ENCODE assay signal across 13 cellular contexts in genomic region chr18:36352384-36352783, GRCh38. TPM values are rescaled to one million over a fixed set of nuclear protein-coding genes. Genes with fewer than 3 reads are reported as not detected.
DNase-seq lines count a peak whose midpoint lies in the region; ATAC-seq and TF ChIP-seq lines count a peak whose summit lies in the region.
"Had no signal": no experiment of that assay in that cellular context is flagged by ENCODE, and none has a peak within 500 bp of the region (broad histone marks: within the 10 kb centered on the region; RNA-seq: fewer than 3 reads in every experiment).

No MANE protein-coding gene starts in this region.

- H3K36me3 ChIP-seq in testis (ENCODE audit: low read depth, missing control alignments), result no peaks in the 10 kb centered on the region
- H3K36me3 ChIP-seq: uterus had no signal

- 36 to 67% methylated on average over 3 of the region's 3 CpGs for WGBS in testis, 2 donors

- TF ChIP-seq POLR2A in testis (IDR thresholded peaks at IDR 0.05), result no peak

- no peaks in the 10 kb centered on the region for H3K9me3 ChIP-seq in testis
- H3K9me3 ChIP-seq: HAP-1, uterus had no signal

- no peaks in the 10 kb centered on the region for H3K4me1 ChIP-seq in testis
- H3K4me1 ChIP-seq: HAP-1, uterus had no signal

- intact Hi-C loops in testis (cut with DNase I; ENCODE audit: low total_unique reads), result no loop called here

- ATAC-seq in SK-N-SH treated with all-trans-retinoic acid at 6 μM for 48 hours (peak; percentile 89), HG02938 (IDR thresholded peaks at IDR 0.05; ENCODE audit: unreplicated experiment) (no peak)

- H3K27ac ChIP-seq in testis, result no peak overlapping the region
- H3K27ac ChIP-seq: uterus had no signal

- no peaks in the 10 kb centered on the region for H3K27me3 ChIP-seq in testis
- H3K27me3 ChIP-seq: uterus had no signal

- TF ChIP-seq CTCF in fibroblast of villous mesenchyme (IDR thresholded peaks at IDR 0.05; ENCODE audit: insufficient read depth, low read depth, low read length), result no peak
- no peak for TF ChIP-seq CTCF in testis (IDR thresholded peaks at IDR 0.05)

- H3K4me3 ChIP-seq in fibroblast of villous mesenchyme (ENCODE audit: low read depth, low read length) (no peak overlapping the region), testis (no peak overlapping the region)
- H3K4me3 ChIP-seq: HAP-1, uterus had no signal

- DNase-seq in NCI-H2227 treated with DMSO at 0.1 percent for 48 hours (lab: John Stamatoyannopoulos, UW) (peak; percentile 1), NCI-H2227 (lab: John Stamatoyannopoulos, UW; ENCODE audit: unreplicated experiment) (no peak), fibroblast of villous mesenchyme (ENCODE audit: low read depth) (peak; percentile 44), testis (peak; percentile 66), DMS114 treated with DMSO at 0.1 percent for 48 hours (lab: John Stamatoyannopoulos, UW; ENCODE audit: unreplicated experiment) (no peak)
- DNase-seq in activated CD8-positive, alpha-beta memory T cell treated with anti-CD3 and anti-CD28 coated beads for 24 hours, result no peak
- DNase-seq: activated gamma-delta T cell treated with Interleukin-2 at 50 U/mL for 16 hours, AML-193, NCI-H748 treated with DMSO at 0.1 percent for 48 hours, uterus had no signal

TF ChIP-seq in SK-N-SH treated with all-trans-retinoic acid at 6 μM for 48 hours, 23 proteins besides CTCF, POLR2A, EP300 and RAD21:
- no peak for TF ChIP-seq BACH2 (CRISPR knock-in tag; IDR thresholded peaks at IDR 0.05; ENCODE audit: borderline replicate concordance)
- TF ChIP-seq ESRRG (CRISPR knock-in tag; IDR thresholded peaks at IDR 0.05), result no peak
- no peak for TF ChIP-seq CSRNP3 (CRISPR knock-in tag; IDR thresholded peaks at IDR 0.05)
- TF ChIP-seq CSDC2 (CRISPR knock-in tag; IDR thresholded peaks at IDR 0.05), result no peak
- no peak for TF ChIP-seq ISL1 (CRISPR knock-in tag; IDR thresholded peaks at IDR 0.05)
- TF ChIP-seq PPARA (CRISPR knock-in tag; IDR thresholded peaks at IDR 0.05; ENCODE audit: borderline replicate concordance), result no peak
- TF ChIP-seq ZFP3 (CRISPR knock-in tag; IDR thresholded peaks at IDR 0.05), result no peak
- no peak for TF ChIP-seq ZC3H10 (CRISPR knock-in tag; IDR thresholded peaks at IDR 0.05)
- no peak for TF ChIP-seq PATZ1 (CRISPR knock-in tag; IDR thresholded peaks at IDR 0.05; ENCODE audit: borderline replicate concordance)
- no peak for TF ChIP-seq GLIS3 (CRISPR knock-in tag; IDR thresholded peaks at IDR 0.05)
- TF ChIP-seq ARNTL (CRISPR knock-in tag; IDR thresholded peaks at IDR 0.05; ENCODE audit: borderline replicate concordance, low read depth), result no peak
- TF ChIP-seq POU6F1 (CRISPR knock-in tag; IDR thresholded peaks at IDR 0.05; ENCODE audit: borderline replicate concordance, low read depth), result no peak
- TF ChIP-seq TCF4 (CRISPR knock-in tag; IDR thresholded peaks at IDR 0.05; ENCODE audit: borderline replicate concordance), result no peak
- TF ChIP-seq OSR1 (CRISPR knock-in tag; IDR thresholded peaks at IDR 0.05), result no peak
- TF ChIP-seq ZNF565 (CRISPR knock-in tag; conservative IDR thresholded peaks at IDR 0.05; ENCODE audit: low read depth), result no peak
- no peak for TF ChIP-seq TOX (CRISPR knock-in tag; IDR thresholded peaks at IDR 0.05; ENCODE audit: borderline replicate concordance)
- TF ChIP-seq ZFP30 (CRISPR knock-in tag; IDR thresholded peaks at IDR 0.05), result no peak
TF ChIP-seq in SK-N-SH treated with all-trans-retinoic acid at 6 μM for 48 hours: peak in this region for 0.

RNA-seq across cellular contexts. Expression of gene FHOD3, which starts 54.9 kb away (rescaled TPM):
- total RNA-seq in fibroblast of villous mesenchyme (5.2 TPM in 2 replicates), testis (10 to 100 TPM; 37.3 to 46.8 TPM)
- 6.5 TPM for polyA plus RNA-seq in testis (ENCODE audit: insufficient read depth, low read depth, low replicate concordance)

Comparison
In these comparisons a context has a peak if more than half of its experiments do, and no peak if none do; other contexts are left out.
1. DNase-seq: peak in NCI-H2227 treated with DMSO at 0.1 percent for 48 hours (single experiment), fibroblast of villous mesenchyme (single experiment) and testis (single experiment); none in NCI-H2227 (single experiment), DMS114 treated with DMSO at 0.1 percent for 48 hours (single experiment) and activated CD8-positive, alpha-beta memory T cell treated with anti-CD3 and anti-CD28 coated beads for 24 hours (single experiment).